Comparison of ENCODE assay signal across 8 cellular contexts in genomic region chr19:996051-996838, GRCh38. TPM values are rescaled to one million over a fixed set of nuclear protein-coding genes. Genes with fewer than 3 reads are reported as not detected.
DNase-seq lines count a peak whose midpoint lies in the region; ATAC-seq and TF ChIP-seq lines count a peak whose summit lies in the region.

No MANE protein-coding gene starts in this region.

- H3K4me3 ChIP-seq in fibroblast of villous mesenchyme (ENCODE audit: low read depth, low read length): peak overlapping the region; percentile 37

- ATAC-seq in HG02870 (IDR thresholded peaks at IDR 0.05; ENCODE audit: unreplicated experiment) (no peak), HG02973 (IDR thresholded peaks at IDR 0.05; ENCODE audit: unreplicated experiment) (no peak)

- DNase-seq in ELR (ENCODE audit: low read depth) (peak; percentile 71), NCI-H460 (ENCODE audit: extremely low read depth, low read depth) (peak; percentile 29), activated T-cell treated with anti-CD3 and anti-CD28 coated beads for 24 hours (ENCODE audit: low read depth) (peak; percentile 54), fibroblast of villous mesenchyme (ENCODE audit: low read depth) (peak; percentile 74), cerebellar nuclear complex (lab: John Stamatoyannopoulos, UW) (no peak)
- peak; percentile 45 for DNase-seq in stimulated activated CD4-positive, alpha-beta T cell treated with anti-CD3 and anti-CD28 coated beads, Interleukin-2, amount 100 ng/mL, for 4 hours (ENCODE audit: low read depth)

- no peak for TF ChIP-seq CTCF in fibroblast of villous mesenchyme (IDR thresholded peaks at IDR 0.05; ENCODE audit: insufficient read depth, low read depth, low read length)

RNA-seq across cellular contexts. Expression of gene GRIN3B, which starts 4.0 kb away (rescaled TPM):
- total RNA-seq in NCI-H460 (2014; rRNA removed; shearing (Covaris generic)): not detected in 2 replicates
- polyA plus RNA-seq in NCI-H460 (2014; cell fraction: nucleus; rRNA removed): 0.78 TPM in 1 of 2 replicates, not detected in the other
- under 0.01 TPM in 2 replicates for total RNA-seq in fibroblast of villous mesenchyme

RNA-seq across cellular contexts. Expression of gene WDR18, which starts 12.1 kb away (rescaled TPM):
- total RNA-seq in NCI-H460 (2014; rRNA removed; shearing (Covaris generic)): 54.0 and 59.4 TPM in 2 replicates
- polyA plus RNA-seq in NCI-H460 (2014; cell fraction: nucleus; rRNA removed): 113 and 181 TPM in 2 replicates
- total RNA-seq in fibroblast of villous mesenchyme: 49.7 and 77.3 TPM in 2 replicates

RNA-seq across cellular contexts. Expression of gene TMEM259, which starts 24.7 kb away (rescaled TPM):
- 89.3 and 95.8 TPM in 2 replicates for total RNA-seq in NCI-H460 (2014; rRNA removed; shearing (Covaris generic))
- 686 and 830 TPM in 2 replicates for polyA plus RNA-seq in NCI-H460 (2014; cell fraction: nucleus; rRNA removed)
- 79.2 and 84.6 TPM in 2 replicates for total RNA-seq in fibroblast of villous mesenchyme

RNA-seq across cellular contexts. Expression of gene RNU6-2, which starts 25.1 kb away (rescaled TPM):
- total RNA-seq in NCI-H460 (2014; rRNA removed; shearing (Covaris generic)): not detected in 2 replicates
- not detected in 2 replicates for polyA plus RNA-seq in NCI-H460 (2014; cell fraction: nucleus; rRNA removed)
- total RNA-seq in fibroblast of villous mesenchyme: not detected in 2 replicates

RNA-seq across cellular contexts. Expression of gene CNN2, which starts 30.2 kb away (rescaled TPM):
- total RNA-seq in NCI-H460 (2014; rRNA removed; shearing (Covaris generic)): 22.2 and 27.5 TPM in 2 replicates
- polyA plus RNA-seq in NCI-H460 (2014; cell fraction: nucleus; rRNA removed): 15.5 and 21.9 TPM in 2 replicates
- 508 and 544 TPM in 2 replicates for total RNA-seq in fibroblast of villous mesenchyme

Comparison
In these comparisons a context has a peak if more than half of its experiments do, and no peak if none do; other contexts are left out.
1. DNase-seq: peak in ELR (single experiment), NCI-H460 (single experiment), activated T-cell treated with anti-CD3 and anti-CD28 coated beads for 24 hours (single experiment), fibroblast of villous mesenchyme (single experiment) and stimulated activated CD4-positive, alpha-beta T cell treated with anti-CD3 and anti-CD28 coated beads, Interleukin-2, amount 100 ng/mL, for 4 hours (single experiment); none in cerebellar nuclear complex (0 of 2).